Comparison of ENCODE assay signal across 10 cellular contexts in the genomic region with DNA sequence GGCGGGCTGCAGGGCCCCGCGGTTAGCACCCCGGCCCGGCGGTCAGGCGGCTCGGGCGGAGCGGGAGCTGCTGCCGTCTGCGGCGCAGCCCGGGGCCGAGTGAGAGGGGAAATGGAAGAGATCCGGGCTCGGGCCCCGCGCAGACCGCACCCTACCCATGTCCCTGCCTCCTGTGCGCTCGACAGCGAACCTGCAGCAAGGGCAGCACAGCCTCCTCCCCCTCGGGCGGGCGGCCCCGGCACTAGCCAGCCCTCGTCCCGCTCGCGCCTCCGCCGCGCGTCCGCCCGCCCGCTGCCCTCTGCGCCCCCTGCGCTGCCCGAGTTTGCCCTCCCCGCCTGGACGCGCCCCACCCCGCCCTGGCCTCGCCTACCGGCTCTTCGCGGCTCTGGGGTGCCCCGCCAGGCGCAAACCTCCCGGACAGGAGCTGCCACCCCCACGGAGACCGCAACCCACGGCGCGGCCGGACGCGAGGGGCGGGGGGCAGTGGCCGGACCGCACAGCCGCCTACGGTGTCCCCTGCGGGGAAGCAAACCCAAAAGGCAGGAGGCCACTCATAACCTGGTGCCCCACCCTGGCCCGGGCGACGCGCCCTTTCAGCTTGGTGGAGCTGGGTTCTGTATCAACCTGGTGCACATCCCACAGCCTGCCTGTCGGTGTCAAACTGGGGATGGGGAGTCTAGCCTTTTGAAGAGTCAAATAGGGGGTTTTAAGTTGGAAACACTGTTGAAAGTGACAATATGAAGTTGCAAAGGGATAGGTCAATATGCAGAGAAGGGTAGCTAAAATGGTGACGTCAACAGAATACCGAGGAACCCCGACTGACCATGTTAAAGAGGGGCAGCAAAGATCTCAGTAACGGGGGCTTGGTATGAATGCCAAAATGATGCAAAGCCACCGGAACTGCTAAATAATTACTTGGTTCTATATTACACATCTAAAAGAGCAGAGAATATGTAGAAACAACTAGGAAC. TPM values are rescaled to one million over a fixed set of nuclear protein-coding genes. Genes with fewer than 3 reads are reported as not detected.
DNase-seq lines count a peak whose midpoint lies in the region; ATAC-seq, FAIRE-seq and TF ChIP-seq lines count a peak whose summit lies in the region.
"Had no signal": no experiment of that assay in that cellular context is flagged by ENCODE, and none has a peak within 500 bp of the region (broad histone marks: within the 10 kb centered on the region; RNA-seq: fewer than 3 reads in every experiment).

Gene IHH, minus strand, starts transcription at position 101 of the 971 bp plus-strand sequence. CDS start 454 bp downstream, outside the sequence.

- no peaks in the 10 kb centered on the region for H3K36me3 Mint-ChIP-seq in astrocyte (ENCODE audit: low read depth, unreplicated experiment)
- no peaks in the 10 kb centered on the region for H3K36me3 Mint-ChIP-seq in memory B cell

- TF ChIP-seq CTCF in GM20000 (IDR thresholded peaks at IDR 0.05; ENCODE audit: extremely low read depth, missing control alignments) (no peak), astrocyte (IDR thresholded peaks at IDR 0.05; ENCODE audit: insufficient read depth, low read depth, low read length) (no peak)

- H3K27ac Mint-ChIP-seq in astrocyte (ENCODE audit: unreplicated experiment) (no peak within 1 kb of the TSS), memory B cell (peak within 1 kb of the TSS; percentile 13)

- H3K27me3 ChIP-seq in astrocyte (ENCODE audit: insufficient read depth, low read length) = peaks cover 73% of the 10 kb centered on the region

- H3K4me1 Mint-ChIP-seq in astrocyte (ENCODE audit: low read depth, unreplicated experiment) (no peaks in the 10 kb centered on the region), memory B cell (peaks cover 13% of the 10 kb centered on the region)

- H3K9ac ChIP-seq in astrocyte (ENCODE audit: low read length) = no peak within 1 kb of the TSS

- no peak within 1 kb of the TSS for H3K27ac ChIP-seq in astrocyte (ENCODE audit: low read depth, low read length)
- H3K27ac ChIP-seq: PC-9 had no signal

- H3K4me3 Mint-ChIP-seq in astrocyte (ENCODE audit: unreplicated experiment) (peak within 1 kb of the TSS; percentile 31), memory B cell (peak within 1 kb of the TSS; percentile 47)

- ATAC-seq in memory B cell (ENCODE audit: low read depth) (no peak), HG03354 (IDR thresholded peaks at IDR 0.05; ENCODE audit: poor library complexity, severe bottlenecking, unreplicated experiment) (no peak), HG03521 (IDR thresholded peaks at IDR 0.05; ENCODE audit: unreplicated experiment) (no peak)

- no peaks in the 10 kb centered on the region for H3K36me3 ChIP-seq in astrocyte (ENCODE audit: insufficient read depth, low read length)

- no peak within 1 kb of the TSS for H2AFZ ChIP-seq in astrocyte (ENCODE audit: low read depth, low read length)
- H2AFZ ChIP-seq: PC-9 had no signal

- no peak for FAIRE-seq in astrocyte (lab: Jason Lieb, UNC)

- H3K4me2 ChIP-seq in astrocyte (ENCODE audit: low read length) = peak within 1 kb of the TSS; percentile 52
- H3K4me2 ChIP-seq: PC-9 had no signal

- no peaks in the 10 kb centered on the region for H3K79me2 ChIP-seq in astrocyte (ENCODE audit: insufficient read depth, low read length)

- in situ Hi-C loops in G401 (cut with HindIII; ENCODE audit: low sequenced_read_pairs) = no loop called here

- DNase-seq in 8988T = peak; percentile 81
- DNase-seq in GM20000 (ENCODE audit: low spot score) = peak; percentile 52
- no peak for DNase-seq in astrocyte (ENCODE audit: low read depth)
- peak in 1 of 2 donors; percentile 17 for DNase-seq in memory B cell (ENCODE audit: low spot score in 2 of 2)
- no peak for DNase-seq in G401 (ENCODE audit: low spot score)
- no peak for DNase-seq in NCI-H2029 (lab: John Stamatoyannopoulos, UW)
- DNase-seq: erythroblast had no signal

- H3K9me3 ChIP-seq in astrocyte (ENCODE audit: insufficient read depth, low read depth, low read length) = no peaks in the 10 kb centered on the region

- no peak within 1 kb of the TSS for H3K4me3 ChIP-seq in astrocyte (ENCODE audit: insufficient read depth, low read depth, low read length)
- H3K4me3 ChIP-seq: PC-9 had no signal

- H3K27me3 Mint-ChIP-seq in astrocyte (ENCODE audit: low read depth, unreplicated experiment) (peaks cover 82% of the 10 kb centered on the region), memory B cell (peaks cover 23% of the 10 kb centered on the region)

- peaks cover 15% of the 10 kb centered on the region for H4K20me1 ChIP-seq in astrocyte (ENCODE audit: insufficient read depth, low read length)

- H3K9me3 Mint-ChIP-seq in astrocyte (ENCODE audit: unreplicated experiment) (no peaks in the 10 kb centered on the region), memory B cell (no peaks in the 10 kb centered on the region)

- peaks cover 17% of the 10 kb centered on the region for H3K4me1 ChIP-seq in astrocyte (ENCODE audit: insufficient read depth, low read length)

RNA-seq across cellular contexts. Expression of gene IHH, which starts in this region (rescaled TPM):
- total RNA-seq in astrocyte = not detected in 2 replicates
- total RNA-seq in G401 (2014; rRNA removed; shearing (Covaris generic)) = not detected in 2 replicates
- total RNA-seq: PC-9 had no signal

Comparison
In these comparisons a context has a peak if more than half of its experiments do, and no peak if none do; other contexts are left out.
1. DNase-seq: peak in 8988T (single experiment) and GM20000 (single experiment); none in astrocyte (single experiment), G401 (single experiment) and NCI-H2029 (single experiment).